ENCODE assay signal across 18 cellular contexts in the genomic region with DNA sequence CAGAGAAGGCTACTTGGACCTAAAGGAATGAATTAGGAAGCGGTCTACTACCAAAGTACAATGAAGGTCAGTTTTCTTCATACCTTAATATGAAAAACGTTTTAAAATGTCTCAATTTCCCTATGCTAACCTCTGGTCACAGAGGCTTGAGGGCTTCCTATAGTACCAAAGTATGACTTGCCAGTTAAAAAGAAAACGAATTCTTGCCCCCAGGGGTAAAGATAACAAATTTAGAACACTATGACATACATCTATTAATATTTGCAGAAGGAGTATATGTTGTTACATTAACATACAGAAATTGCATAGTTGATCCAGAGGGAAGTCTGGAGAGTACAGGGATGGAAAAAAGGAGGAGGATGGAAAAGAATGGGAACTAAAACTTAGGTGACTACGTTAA. TPM values are rescaled to one million over a fixed set of nuclear protein-coding genes. Genes with fewer than 3 reads are reported as not detected.
DNase-seq lines count a peak whose midpoint lies in the region; ATAC-seq and TF ChIP-seq lines count a peak whose summit lies in the region.
"Had no signal": no experiment of that assay in that cellular context is flagged by ENCODE, and none has a peak within 500 bp of the region (broad histone marks: within the 10 kb centered on the region; RNA-seq: fewer than 3 reads in every experiment).

No MANE protein-coding gene starts in this region.

- H3K27me3 ChIP-seq in GM23338 (ENCODE audit: insufficient read depth), result no peaks in the 10 kb centered on the region
- H3K27me3 ChIP-seq in skeletal muscle tissue (ENCODE audit: control insufficient read depth in 3 of 3, insufficient read depth in 3 of 3, low read length in 3 of 3), result no peaks in the 10 kb centered on the region
- H3K27me3 ChIP-seq: MG63, suprapubic skin had no signal

- no peaks in the 10 kb centered on the region for H3K9me2 ChIP-seq in GM23338 (ENCODE audit: insufficient read depth)

- intact Hi-C loops in dendritic cell treated with granulocyte-macrophage colony-stimulating factor and Interleukin-4, amounts not matched to agents 40 ng/mL and 50 ng/mL, for 4 days (cut with micrococcal nuclease), result no loop called here

- no peaks in the 10 kb centered on the region for H3K27me3 Mint-ChIP-seq in T-helper 1 cell treated with Interleukin-12 subunit alpha and Interleukin-12 subunit beta and Interleukin-4 antibody, amounts not matched to agents 30 μg/mL and 1 μg/mL, for 36 hours (ENCODE audit: low read depth)
- no peaks in the 10 kb centered on the region for H3K27me3 Mint-ChIP-seq in GM23338 (ENCODE audit: insufficient read depth, low read depth, poor library complexity)
- H3K27me3 Mint-ChIP-seq in dendritic cell treated with granulocyte-macrophage colony-stimulating factor and Interleukin-4, amounts not matched to agents 40 ng/mL and 50 ng/mL, for 4 days, result no peaks in the 10 kb centered on the region

- H4K20me1 ChIP-seq in GM23338 (replicated peaks; ENCODE audit: insufficient read depth), result peaks cover 91% of the 10 kb centered on the region

- no peak overlapping the region for H3K4me2 ChIP-seq in GM23338

- H3K27ac Mint-ChIP-seq in T-helper 1 cell treated with Interleukin-12 subunit alpha and Interleukin-12 subunit beta and Interleukin-4 antibody, amounts not matched to agents 30 μg/mL and 1 μg/mL, for 36 hours, result no peak overlapping the region
- peak overlapping the region; percentile 34; the same call in 1 of the 2 replicates for H3K27ac Mint-ChIP-seq in GM23338
- H3K27ac Mint-ChIP-seq in dendritic cell treated with granulocyte-macrophage colony-stimulating factor and Interleukin-4, amounts not matched to agents 40 ng/mL and 50 ng/mL, for 4 days, result peak overlapping the region; percentile 53

- H3K4me3 Mint-ChIP-seq in T-helper 1 cell treated with Interleukin-12 subunit alpha and Interleukin-12 subunit beta and Interleukin-4 antibody, amounts not matched to agents 30 μg/mL and 1 μg/mL, for 36 hours, result peak overlapping the region; percentile 2
- H3K4me3 Mint-ChIP-seq in GM23338, result no peak overlapping the region
- no peak overlapping the region for H3K4me3 Mint-ChIP-seq in dendritic cell treated with granulocyte-macrophage colony-stimulating factor and Interleukin-4, amounts not matched to agents 40 ng/mL and 50 ng/mL, for 4 days

- no peak overlapping the region for H3K27ac ChIP-seq in GM23338 (ENCODE audit: low read depth)
- peak overlapping the region; percentile 22 for H3K27ac ChIP-seq in skeletal muscle tissue (ENCODE audit: low read depth, low read length)
- H3K27ac ChIP-seq: suprapubic skin had no signal

- H3K4me3 ChIP-seq in GM23338 (no peak overlapping the region), skeletal muscle tissue (ENCODE audit: low read length in 3 of 3) (no peak overlapping the region)
- H3K4me3 ChIP-seq: MG63, suprapubic skin had no signal

- H3K4me1 Mint-ChIP-seq in T-helper 1 cell treated with Interleukin-12 subunit alpha and Interleukin-12 subunit beta and Interleukin-4 antibody, amounts not matched to agents 30 μg/mL and 1 μg/mL, for 36 hours (ENCODE audit: low read depth), result peaks cover 54% of the 10 kb centered on the region
- H3K4me1 Mint-ChIP-seq in GM23338, result peaks cover 42% of the 10 kb centered on the region
- H3K4me1 Mint-ChIP-seq in dendritic cell treated with granulocyte-macrophage colony-stimulating factor and Interleukin-4, amounts not matched to agents 40 ng/mL and 50 ng/mL, for 4 days (ENCODE audit: low read depth), result peaks cover 61% of the 10 kb centered on the region

- H3K9ac ChIP-seq in skeletal muscle tissue (ENCODE audit: low read depth in 1 of 3, low read length in 3 of 3), result no peak overlapping the region

- peaks cover 3% of the 10 kb centered on the region; the same call in 1 of the 2 replicates for H3K36me3 ChIP-seq in GM23338 (ENCODE audit: insufficient read depth)
- no peaks in the 10 kb centered on the region for H3K36me3 ChIP-seq in skeletal muscle tissue (ENCODE audit: control insufficient read depth in 3 of 3, insufficient read depth in 3 of 3, low read length in 3 of 3)
- H3K36me3 ChIP-seq: suprapubic skin had no signal

- peaks cover 23% of the 10 kb centered on the region for H3K36me3 Mint-ChIP-seq in T-helper 1 cell treated with Interleukin-12 subunit alpha and Interleukin-12 subunit beta and Interleukin-4 antibody, amounts not matched to agents 30 μg/mL and 1 μg/mL, for 36 hours (ENCODE audit: low read depth)
- peaks cover 5% of the 10 kb centered on the region for H3K36me3 Mint-ChIP-seq in GM23338 (ENCODE audit: low read depth)
- peaks cover 43% of the 10 kb centered on the region for H3K36me3 Mint-ChIP-seq in dendritic cell treated with granulocyte-macrophage colony-stimulating factor and Interleukin-4, amounts not matched to agents 40 ng/mL and 50 ng/mL, for 4 days (ENCODE audit: low read depth)

- ATAC-seq in GM23338, result no peak
- no peak for ATAC-seq in stimulated activated naive CD8-positive, alpha-beta T cell treated with anti-CD3 and anti-CD28 coated beads, Interleukin-15, Interleukin-2, amounts not matched to agents 100 U/mL and 50 U/mL, for 24 hours
- ATAC-seq: left cardiac atrium had no signal

- no peaks in the 10 kb centered on the region for H3K9me3 ChIP-seq in skeletal muscle tissue (ENCODE audit: control insufficient read depth in 3 of 3, low read length in 3 of 3)
- H3K9me3 ChIP-seq: MG63, suprapubic skin had no signal

- DNase-seq in T-helper 1 cell, result no peak
- no peak for DNase-seq in GM23338 (ENCODE audit: low spot score)
- no peak for DNase-seq in globus pallidus (ENCODE audit: low spot score)
- DNase-seq in hepatic stellate cell (ENCODE audit: low spot score), result no peak
- DNase-seq in stimulated activated naive CD8-positive, alpha-beta T cell treated with anti-CD3 and anti-CD28 coated beads, Interleukin-15, Interleukin-2, amounts not matched to agents 100 U/mL and 50 U/mL, for 24 hours, result no peak
- DNase-seq: 8988T; effector memory CD4-positive, alpha-beta T cell; H9; hypothalamus; left cardiac atrium; MG63; NCI-H1930; NCI-H524 treated with DMSO at 0.1 percent for 48 hours; stimulated activated CD4-positive, alpha-beta T cell treated with anti-CD3 and anti-CD28 coated beads, Interleukin-15, amount 100 ng/mL, for 24 hours had no signal

- no peaks in the 10 kb centered on the region for H3K9me3 Mint-ChIP-seq in T-helper 1 cell treated with Interleukin-12 subunit alpha and Interleukin-12 subunit beta and Interleukin-4 antibody, amounts not matched to agents 30 μg/mL and 1 μg/mL, for 36 hours
- no peaks in the 10 kb centered on the region for H3K9me3 Mint-ChIP-seq in GM23338
- no peaks in the 10 kb centered on the region for H3K9me3 Mint-ChIP-seq in dendritic cell treated with granulocyte-macrophage colony-stimulating factor and Interleukin-4, amounts not matched to agents 40 ng/mL and 50 ng/mL, for 4 days
- H3K9me3 Mint-ChIP-seq: H9 had no signal

- no peaks in the 10 kb centered on the region for H3F3A ChIP-seq in GM23338 (replicated peaks; ENCODE audit: low read depth)

- peaks cover 11% of the 10 kb centered on the region for H3K4me1 ChIP-seq in GM23338 (ENCODE audit: insufficient read depth)
- peaks cover 55 to 78% (median 72%) of the 10 kb centered on the region in 3 donors for H3K4me1 ChIP-seq in skeletal muscle tissue (ENCODE audit: control insufficient read depth in 3 of 3, insufficient read depth in 3 of 3, low read length in 3 of 3)

- no peaks in the 10 kb centered on the region; the same call in 1 of the 2 replicates for H3K79me2 ChIP-seq in GM23338 (replicated peaks; ENCODE audit: insufficient read depth)

- no peak for TF ChIP-seq CTCF in GM23338 (conservative IDR thresholded peaks at IDR 0.05; ENCODE audit: low read depth in 2 of 2)

- no peak overlapping the region for H2AFZ ChIP-seq in GM23338

TF ChIP-seq in GM23338, 12 proteins besides CTCF, POLR2A, EP300 and RAD21 (continues in another document):
- no peak for TF ChIP-seq EZH2 (IDR thresholded peaks at IDR 0.05; ENCODE audit: low read depth, unreplicated experiment)
- no peak for TF ChIP-seq JUNB (IDR thresholded peaks at IDR 0.05; ENCODE audit: unreplicated experiment)

RNA-seq across cellular contexts. Expression of gene KMT2E, which starts 13.8 kb away (rescaled TPM):
- total RNA-seq in GM23338 (2014; rRNA removed; shearing (Covaris generic)), result 43.2 and 50.2 TPM in 2 replicates
- 55.7 and 70.9 TPM in 2 replicates for polyA plus RNA-seq in GM23338 (2016; fragmentation: Nextera tagmentation; extraction: Ambion mirVana)
- total RNA-seq in skeletal muscle tissue, result 59.0 TPM
